21 cellular contexts compared by ENCODE assay signal in genomic region chr22:48889887-48890692, GRCh38.
DNase-seq lines count a peak whose midpoint lies in the region; TF ChIP-seq lines count a peak whose summit lies in the region.
"Had no signal": no experiment of that assay in that cellular context is flagged by ENCODE, and none has a peak within 500 bp of the region (broad histone marks: within the 10 kb centered on the region; RNA-seq: fewer than 3 reads in every experiment).

No MANE protein-coding gene starts in this region.

- no peak overlapping the region for H3K27ac Mint-ChIP-seq in activated CD4-positive, alpha-beta T cell treated with anti-CD3 and anti-CD28 coated beads, Interleukin-2, amount 10 ng/mL, durations not matched to agents 7 days and 5 days
- no peak overlapping the region for H3K27ac Mint-ChIP-seq in Calu3 (ENCODE audit: unreplicated experiment)
- H3K27ac Mint-ChIP-seq: activated CD4-positive, alpha-beta T cell treated with anti-CD3 and anti-CD28 coated beads, Interleukin-2, amount 10 ng/mL, durations not matched to agents 24 days and 14 days; CD4-positive, alpha-beta T cell; IgD-negative memory B cell; neural progenitor cell; progenitor cell of endocrine pancreas; stimulated activated naive CD8-positive, alpha-beta T cell treated with anti-CD3 and anti-CD28 coated beads, Interleukin-15, amount 100 ng/mL, for 72 hours had no signal

- no peak overlapping the region for H3K4me2 ChIP-seq in osteoblast (ENCODE audit: insufficient read depth, low read length)
- H3K4me2 ChIP-seq: neural progenitor cell had no signal

- no peaks in the 10 kb centered on the region for H3K27me3 Mint-ChIP-seq in activated CD4-positive, alpha-beta T cell treated with anti-CD3 and anti-CD28 coated beads, Interleukin-2, amount 10 ng/mL, durations not matched to agents 7 days and 5 days
- H3K27me3 Mint-ChIP-seq in Calu3 (ENCODE audit: unreplicated experiment): no peaks in the 10 kb centered on the region
- H3K27me3 Mint-ChIP-seq: activated CD4-positive, alpha-beta T cell treated with anti-CD3 and anti-CD28 coated beads, Interleukin-2, amount 10 ng/mL, durations not matched to agents 24 days and 14 days; IgD-negative memory B cell had no signal

- TF ChIP-seq CTCF in osteoblast (IDR thresholded peaks at IDR 0.05; ENCODE audit: extremely low read depth, low read depth, low read length) (no peak), Calu3 (IDR thresholded peaks at IDR 0.05; ENCODE audit: unreplicated experiment) (no peak)

- H3K4me3 ChIP-seq in H7 (ENCODE audit: insufficient read depth, low read depth, low read length): no peak overlapping the region
- no peak overlapping the region for H3K4me3 ChIP-seq in osteoblast (ENCODE audit: insufficient read depth, low read length)
- H3K4me3 ChIP-seq: lung, neural progenitor cell, thyroid gland had no signal

- H3K36me3 Mint-ChIP-seq in activated CD4-positive, alpha-beta T cell treated with anti-CD3 and anti-CD28 coated beads, Interleukin-2, amount 10 ng/mL, durations not matched to agents 7 days and 5 days (ENCODE audit: low read depth): no peaks in the 10 kb centered on the region
- peaks cover 6% of the 10 kb centered on the region for H3K36me3 Mint-ChIP-seq in Calu3 (ENCODE audit: insufficient read depth, unreplicated experiment)
- H3K36me3 Mint-ChIP-seq: IgD-negative memory B cell, neural progenitor cell had no signal

- H3K4me1 ChIP-seq in osteoblast (ENCODE audit: insufficient read depth, low read length): no peaks in the 10 kb centered on the region
- H3K4me1 ChIP-seq: neural progenitor cell, thyroid gland had no signal

- POLR2A ChIA-PET in activated CD4-positive, alpha-beta T cell treated with anti-CD3 and anti-CD28 coated beads, Interleukin-2, amount 10 ng/mL, durations not matched to agents 7 days and 5 days (lab: Charles Lee): no interaction called here

- no peak overlapping the region for H3K4me3 Mint-ChIP-seq in activated CD4-positive, alpha-beta T cell treated with anti-CD3 and anti-CD28 coated beads, Interleukin-2, amount 10 ng/mL, durations not matched to agents 7 days and 5 days
- no peak overlapping the region for H3K4me3 Mint-ChIP-seq in Calu3 (ENCODE audit: low read depth, unreplicated experiment)
- H3K4me3 Mint-ChIP-seq: activated CD4-positive, alpha-beta T cell treated with anti-CD3 and anti-CD28 coated beads, Interleukin-2, amount 10 ng/mL, durations not matched to agents 24 days and 14 days; CD4-positive, alpha-beta T cell; IgD-negative memory B cell; neural progenitor cell; stimulated activated naive CD8-positive, alpha-beta T cell treated with anti-CD3 and anti-CD28 coated beads, Interleukin-15, amount 100 ng/mL, for 72 hours had no signal

- peaks cover 2% of the 10 kb centered on the region for H3K9me3 ChIP-seq in osteoblast (ENCODE audit: low read depth, low read length)
- H3K9me3 ChIP-seq: thyroid gland had no signal

- DNase-seq in activated CD8-positive, alpha-beta memory T cell treated with anti-CD3 and anti-CD28 coated beads for 24 hours: peak; percentile 0
- no peak for DNase-seq in activated CD8-positive, alpha-beta memory T cell treated with anti-CD3 and anti-CD28 coated beads, Interleukin-2, amount 50 U/mL, for 4 hours
- DNase-seq in H7: peak; percentile 42
- peak; percentile 41 for DNase-seq in ecto neural progenitor cell (ENCODE audit: low spot score)
- peak; percentile 57 for DNase-seq in osteoblast (ENCODE audit: insufficient read length, low spot score, missing footprints)
- DNase-seq in AG08396 (ENCODE audit: low spot score): no peak
- DNase-seq in activated CD4-positive, alpha-beta T cell treated with anti-CD3 and anti-CD28 coated beads, Interleukin-2, amount 10 ng/mL, durations not matched to agents 7 days and 5 days: no peak
- DNase-seq in Calu3: no peak
- DNase-seq: activated CD4-positive, alpha-beta T cell treated with anti-CD3 and anti-CD28 coated beads, Interleukin-2, amount 10 ng/mL, durations not matched to agents 24 days and 14 days; activated gamma-delta T cell treated with Interleukin-2 at 50 U/mL for 16 hours; DMS 273 treated with DMSO at 0.1 percent for 48 hours; NCI-H1048; NCI-H1694 treated with DMSO at 0.1 percent for 48 hours; OCI-M1; stimulated activated naive CD8-positive, alpha-beta T cell treated with anti-CD3 and anti-CD28 coated beads, Interleukin-15, amount 100 ng/mL, for 72 hours; thyroid gland had no signal

- CTCF ChIA-PET in activated CD4-positive, alpha-beta T cell treated with anti-CD3 and anti-CD28 coated beads, Interleukin-2, amount 10 ng/mL, durations not matched to agents 7 days and 5 days (lab: Charles Lee): no interaction called here
- CTCF ChIA-PET in Calu3 (lab: Charles Lee): no interaction called here

- no TSS peak for BruUV-seq in Calu3 (replicated peaks; lab: Mats Ljungman, UMichigan)

- H3K4me1 Mint-ChIP-seq in activated CD4-positive, alpha-beta T cell treated with anti-CD3 and anti-CD28 coated beads, Interleukin-2, amount 10 ng/mL, durations not matched to agents 7 days and 5 days: no peaks in the 10 kb centered on the region
- no peaks in the 10 kb centered on the region for H3K4me1 Mint-ChIP-seq in Calu3 (ENCODE audit: low read depth, unreplicated experiment)
- H3K4me1 Mint-ChIP-seq: activated CD4-positive, alpha-beta T cell treated with anti-CD3 and anti-CD28 coated beads, Interleukin-2, amount 10 ng/mL, durations not matched to agents 24 days and 14 days; IgD-negative memory B cell; stimulated activated naive CD8-positive, alpha-beta T cell treated with anti-CD3 and anti-CD28 coated beads, Interleukin-15, amount 100 ng/mL, for 72 hours had no signal

- no peaks in the 10 kb centered on the region for H3K79me2 ChIP-seq in osteoblast (ENCODE audit: insufficient read depth, low read length)

- no peaks in the 10 kb centered on the region for H3K36me3 ChIP-seq in H7 (replicated peaks; ENCODE audit: control insufficient read depth, insufficient read depth, low read length)
- no peaks in the 10 kb centered on the region for H3K36me3 ChIP-seq in osteoblast (ENCODE audit: insufficient read depth, low read length)
- H3K36me3 ChIP-seq: neural progenitor cell, thyroid gland had no signal

- H4K20me1 ChIP-seq in osteoblast (ENCODE audit: insufficient read depth, low read length): no peaks in the 10 kb centered on the region

- intact Hi-C loops in Calu3 (cut with micrococcal nuclease; ENCODE audit: unreplicated experiment): no loop called here

- no peaks in the 10 kb centered on the region for H3K9me3 Mint-ChIP-seq in activated CD4-positive, alpha-beta T cell treated with anti-CD3 and anti-CD28 coated beads, Interleukin-2, amount 10 ng/mL, durations not matched to agents 7 days and 5 days
- H3K9me3 Mint-ChIP-seq in Calu3 (ENCODE audit: low read depth, unreplicated experiment): peaks cover 12% of the 10 kb centered on the region
- H3K9me3 Mint-ChIP-seq: activated CD4-positive, alpha-beta T cell treated with anti-CD3 and anti-CD28 coated beads, Interleukin-2, amount 10 ng/mL, durations not matched to agents 24 days and 14 days; CD4-positive, alpha-beta T cell; neural progenitor cell; stimulated activated naive CD8-positive, alpha-beta T cell treated with anti-CD3 and anti-CD28 coated beads, Interleukin-15, amount 100 ng/mL, for 72 hours had no signal

- H3K27ac ChIP-seq in osteoblast (ENCODE audit: low read depth, low read length): no peak overlapping the region
- H3K27ac ChIP-seq: neural progenitor cell, thyroid gland had no signal

- H3K27me3 ChIP-seq in H7 (ENCODE audit: control insufficient read depth, insufficient read depth, low read length) (no peaks in the 10 kb centered on the region), osteoblast (ENCODE audit: insufficient read depth, low read length) (no peaks in the 10 kb centered on the region)
- H3K27me3 ChIP-seq: neural progenitor cell, thyroid gland had no signal

- H2AFZ ChIP-seq in osteoblast (ENCODE audit: low read length): no peak overlapping the region
- H2AFZ ChIP-seq: neural progenitor cell had no signal

Comparison
In these comparisons a context has a peak if more than half of its experiments do, and no peak if none do; other contexts are left out.
1. DNase-seq: peak in activated CD8-positive, alpha-beta memory T cell treated with anti-CD3 and anti-CD28 coated beads for 24 hours (single experiment), H7 (single experiment), ecto neural progenitor cell (single experiment) and osteoblast (single experiment); none in activated CD8-positive, alpha-beta memory T cell treated with anti-CD3 and anti-CD28 coated beads, Interleukin-2, amount 50 U/mL, for 4 hours (single experiment), AG08396 (single experiment), activated CD4-positive, alpha-beta T cell treated with anti-CD3 and anti-CD28 coated beads, Interleukin-2, amount 10 ng/mL, durations not matched to agents 7 days and 5 days (single experiment) and Calu3 (single experiment).